Comparison of ENCODE assay signal across 28 cellular contexts in genomic region chr19:17711851-17712250, GRCh38. TPM values are rescaled to one million over a fixed set of nuclear protein-coding genes. Genes with fewer than 3 reads are reported as not detected.
"Had no signal": no experiment of that assay in that cellular context is flagged by ENCODE, and none has a peak within 500 bp of the region (broad histone marks: within the 10 kb centered on the region; RNA-seq: fewer than 3 reads in every experiment).

No MANE protein-coding gene starts in this region.

- H3K4me3 Mint-ChIP-seq: activated B cell treated with CpG ODN at 0.5 μM for 24 hours; activated CD4-positive, alpha-beta memory T cell treated with anti-CD3 and anti-CD28 coated beads for 36 hours; activated CD4-positive, alpha-beta T cell treated with anti-CD3 and anti-CD28 coated beads, Interleukin-2, amount 10 ng/mL, durations not matched to agents 24 days and 14 days; activated CD8-positive, alpha-beta memory T cell treated with anti-CD3 and anti-CD28 coated beads, Interleukin-2, amount 10 ng/mL, durations not matched to agents 7 days and 5 days; activated CD8-positive, alpha-beta T cell treated with anti-CD3 and anti-CD28 coated beads, Interleukin-2, amount 10 ng/mL, durations not matched to agents 7 days and 5 days; activated naive CD4-positive, alpha-beta T cell treated with anti-CD3 and anti-CD28 coated beads for 36 hours; activated naive CD4-positive, alpha-beta T cell treated with anti-CD3 and anti-CD28 coated beads, Interleukin-2, amount 50 U/mL, for 24 hours; activated naive CD8-positive, alpha-beta T cell treated with anti-CD3 and anti-CD28 coated beads, Interleukin-2, amount 10 ng/mL, durations not matched to agents 7 days and 5 days; activated T-helper 1 cell treated with anti-CD3 and anti-CD28 coated beads, Interleukin-12 subunit alpha, Interleukin-12 subunit beta, Interleukin-2, Interleukin-4 antibody, amounts not matched to agents 30 ng/mL and 10 ng/mL and 1 ng/mL, durations not matched to agents 14 hours and 24 hours and 36 hours; T-cell; T-helper 1 cell treated with Interleukin-12 subunit alpha and Interleukin-12 subunit beta and Interleukin-4 antibody, amounts not matched to agents 30 μg/mL and 1 μg/mL, for 36 hours had no signal

- H3K27ac Mint-ChIP-seq: activated B cell treated with CpG ODN at 0.5 μM for 24 hours; activated CD4-positive, alpha-beta memory T cell treated with anti-CD3 and anti-CD28 coated beads for 36 hours; activated CD4-positive, alpha-beta T cell treated with anti-CD3 and anti-CD28 coated beads, Interleukin-2, amount 10 ng/mL, durations not matched to agents 24 days and 14 days; activated CD8-positive, alpha-beta memory T cell treated with anti-CD3 and anti-CD28 coated beads, Interleukin-2, amount 10 ng/mL, durations not matched to agents 7 days and 5 days; activated CD8-positive, alpha-beta T cell treated with anti-CD3 and anti-CD28 coated beads, Interleukin-2, amount 10 ng/mL, durations not matched to agents 7 days and 5 days; activated naive CD4-positive, alpha-beta T cell treated with anti-CD3 and anti-CD28 coated beads for 36 hours; activated naive CD4-positive, alpha-beta T cell treated with anti-CD3 and anti-CD28 coated beads, Interleukin-2, amount 50 U/mL, for 24 hours; activated naive CD8-positive, alpha-beta T cell treated with anti-CD3 and anti-CD28 coated beads, Interleukin-2, amount 10 ng/mL, durations not matched to agents 7 days and 5 days; activated T-helper 1 cell treated with anti-CD3 and anti-CD28 coated beads, Interleukin-12 subunit alpha, Interleukin-12 subunit beta, Interleukin-2, Interleukin-4 antibody, amounts not matched to agents 30 ng/mL and 10 ng/mL and 1 ng/mL, durations not matched to agents 14 hours and 24 hours and 36 hours; activated T-helper 2 cell treated with anti-CD3 and anti-CD28 coated beads, Interferon-gamma antibody, Interleukin-2, Interleukin-4, amounts not matched to agents 10 μg/mL and 5 μg/mL and 100 μg/mL, durations not matched to agents 14 hours and 24 hours and 36 hours; T-cell; T-helper 1 cell treated with Interleukin-12 subunit alpha and Interleukin-12 subunit beta and Interleukin-4 antibody, amounts not matched to agents 30 μg/mL and 1 μg/mL, for 36 hours had no signal

- H3K27me3 ChIP-seq: body of pancreas, cardiac muscle cell, colonic mucosa had no signal

- H3K4me3 ChIP-seq: body of pancreas, cardiac muscle cell, colonic mucosa had no signal

- H3K36me3 ChIP-seq: cardiac muscle cell, colonic mucosa, WERI-Rb-1 had no signal

- H3K4me1 ChIP-seq: body of pancreas, colonic mucosa had no signal

- H3K9me3 Mint-ChIP-seq: activated B cell treated with CpG ODN at 0.5 μM for 24 hours; activated CD4-positive, alpha-beta memory T cell treated with anti-CD3 and anti-CD28 coated beads for 36 hours; activated CD4-positive, alpha-beta T cell treated with anti-CD3 and anti-CD28 coated beads, Interleukin-2, amount 10 ng/mL, durations not matched to agents 24 days and 14 days; activated naive CD4-positive, alpha-beta T cell treated with anti-CD3 and anti-CD28 coated beads for 36 hours; activated naive CD4-positive, alpha-beta T cell treated with anti-CD3 and anti-CD28 coated beads, Interleukin-2, amount 50 U/mL, for 24 hours; activated naive CD8-positive, alpha-beta T cell treated with anti-CD3 and anti-CD28 coated beads, Interleukin-2, amount 10 ng/mL, durations not matched to agents 7 days and 5 days; activated T-helper 1 cell treated with anti-CD3 and anti-CD28 coated beads, Interleukin-12 subunit alpha, Interleukin-12 subunit beta, Interleukin-2, Interleukin-4 antibody, amounts not matched to agents 30 ng/mL and 10 ng/mL and 1 ng/mL, durations not matched to agents 14 hours and 24 hours and 36 hours; activated T-helper 2 cell treated with anti-CD3 and anti-CD28 coated beads, Interferon-gamma antibody, Interleukin-2, Interleukin-4, amounts not matched to agents 10 μg/mL and 5 μg/mL and 100 μg/mL, durations not matched to agents 14 hours and 24 hours and 36 hours; T-cell; T-helper 1 cell treated with Interleukin-12 subunit alpha and Interleukin-12 subunit beta and Interleukin-4 antibody, amounts not matched to agents 30 μg/mL and 1 μg/mL, for 36 hours had no signal

- DNase-seq: activated B cell treated with CpG ODN at 0.5 μM for 24 hours; activated CD4-positive, alpha-beta memory T cell treated with anti-CD3 and anti-CD28 coated beads for 36 hours; activated CD4-positive, alpha-beta T cell treated with anti-CD3 and anti-CD28 coated beads, Interleukin-2, amount 10 ng/mL, durations not matched to agents 24 days and 14 days; activated CD8-positive, alpha-beta memory T cell treated with anti-CD3 and anti-CD28 coated beads, Interleukin-2, amount 10 ng/mL, durations not matched to agents 7 days and 5 days; activated CD8-positive, alpha-beta memory T cell treated with anti-CD3 and anti-CD28 coated beads, Interleukin-2, amount 50 U/mL, for 4 hours; activated CD8-positive, alpha-beta T cell treated with anti-CD3 and anti-CD28 coated beads, Interleukin-2, amount 10 ng/mL, durations not matched to agents 7 days and 5 days; activated effector memory CD4-positive, alpha-beta T cell treated with anti-CD3 and anti-CD28 coated beads, Interleukin-2, amount 50 U/mL, for 16 hours; activated naive CD4-positive, alpha-beta T cell treated with anti-CD3 and anti-CD28 coated beads for 36 hours; activated naive CD8-positive, alpha-beta T cell treated with anti-CD3 and anti-CD28 coated beads, Interleukin-2, amount 10 ng/mL, durations not matched to agents 7 days and 5 days; activated T-cell treated with anti-CD3 and anti-CD28 coated beads, Interleukin-2, amount 50 U/mL, for 1 hour; activated T-cell treated with anti-CD3 and anti-CD28 coated beads, Interleukin-2, amount 50 U/mL, for 48 hours; amniotic stem cell; aorta; body of pancreas; central memory CD4-positive, alpha-beta T cell; cerebellar nuclear complex; colonic mucosa; effector CD8-positive, alpha-beta T cell; head of caudate nucleus; SW 1271; T-cell; T1000; WERI-Rb-1 had no signal

- H3K27me3 Mint-ChIP-seq: activated B cell treated with CpG ODN at 0.5 μM for 24 hours; activated CD4-positive, alpha-beta memory T cell treated with anti-CD3 and anti-CD28 coated beads for 36 hours; activated CD4-positive, alpha-beta T cell treated with anti-CD3 and anti-CD28 coated beads, Interleukin-2, amount 10 ng/mL, durations not matched to agents 24 days and 14 days; activated CD8-positive, alpha-beta memory T cell treated with anti-CD3 and anti-CD28 coated beads, Interleukin-2, amount 10 ng/mL, durations not matched to agents 7 days and 5 days; activated naive CD4-positive, alpha-beta T cell treated with anti-CD3 and anti-CD28 coated beads, Interleukin-2, amount 50 U/mL, for 24 hours; T-cell had no signal

- H3K9me3 ChIP-seq: body of pancreas, colonic mucosa had no signal

- H3K27ac ChIP-seq: body of pancreas, cardiac muscle cell, colonic mucosa, WERI-Rb-1 had no signal

- H3K36me3 Mint-ChIP-seq: activated CD4-positive, alpha-beta memory T cell treated with anti-CD3 and anti-CD28 coated beads for 36 hours; activated CD8-positive, alpha-beta memory T cell treated with anti-CD3 and anti-CD28 coated beads, Interleukin-2, amount 10 ng/mL, durations not matched to agents 7 days and 5 days; activated naive CD4-positive, alpha-beta T cell treated with anti-CD3 and anti-CD28 coated beads, Interleukin-2, amount 50 U/mL, for 24 hours; activated naive CD8-positive, alpha-beta T cell treated with anti-CD3 and anti-CD28 coated beads, Interleukin-2, amount 10 ng/mL, durations not matched to agents 7 days and 5 days; T-cell had no signal

- H3K4me1 Mint-ChIP-seq: activated B cell treated with CpG ODN at 0.5 μM for 24 hours; activated CD4-positive, alpha-beta T cell treated with anti-CD3 and anti-CD28 coated beads, Interleukin-2, amount 10 ng/mL, durations not matched to agents 24 days and 14 days; activated CD8-positive, alpha-beta memory T cell treated with anti-CD3 and anti-CD28 coated beads, Interleukin-2, amount 10 ng/mL, durations not matched to agents 7 days and 5 days; activated naive CD4-positive, alpha-beta T cell treated with anti-CD3 and anti-CD28 coated beads, Interleukin-2, amount 50 U/mL, for 24 hours; activated naive CD8-positive, alpha-beta T cell treated with anti-CD3 and anti-CD28 coated beads, Interleukin-2, amount 10 ng/mL, durations not matched to agents 7 days and 5 days; T-cell had no signal

RNA-seq across cellular contexts. Expression of gene UNC13A, which starts 23.7 kb away (rescaled TPM):
- total RNA-seq: activated T-helper 1 cell treated with anti-CD3 and anti-CD28 coated beads, Interleukin-12 subunit alpha, Interleukin-12 subunit beta, Interleukin-2, Interleukin-4 antibody, amounts not matched to agents 30 ng/mL and 10 ng/mL and 1 ng/mL, durations not matched to agents 14 hours and 24 hours and 36 hours had no signal
